In the genomic region with DNA sequence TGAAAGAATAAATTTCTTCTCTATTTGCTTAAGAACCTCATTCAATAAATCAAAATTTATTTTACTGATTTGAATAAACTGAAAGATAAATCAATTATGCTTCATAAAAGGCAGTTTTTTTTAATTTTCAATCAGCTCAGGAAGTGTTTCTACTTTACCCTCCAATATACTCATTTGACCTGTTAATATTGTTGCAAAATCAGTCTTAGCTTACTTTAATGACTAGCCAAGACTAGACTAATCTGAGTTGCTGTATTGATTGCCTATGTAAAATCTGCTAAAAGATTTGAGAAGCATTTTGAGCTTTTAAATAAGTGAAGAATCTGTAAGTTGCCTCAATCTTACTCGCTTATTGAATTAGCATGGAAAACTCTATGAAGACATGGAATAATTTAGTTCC, we compare ENCODE assay signal across 3 cellular contexts.
"Had no signal": no experiment of that assay in that cellular context is flagged by ENCODE, and none has a peak within 500 bp of the region (broad histone marks: within the 10 kb centered on the region; RNA-seq: fewer than 3 reads in every experiment).

No MANE protein-coding gene starts in this region.

- H3K4me3 ChIP-seq: GM12878 had no signal

- DNase-seq: GDM1, GF-D8 had no signal

- ATAC-seq: GM12878 had no signal
